ENCODE assay signal across 8 cellular contexts in the genomic region with DNA sequence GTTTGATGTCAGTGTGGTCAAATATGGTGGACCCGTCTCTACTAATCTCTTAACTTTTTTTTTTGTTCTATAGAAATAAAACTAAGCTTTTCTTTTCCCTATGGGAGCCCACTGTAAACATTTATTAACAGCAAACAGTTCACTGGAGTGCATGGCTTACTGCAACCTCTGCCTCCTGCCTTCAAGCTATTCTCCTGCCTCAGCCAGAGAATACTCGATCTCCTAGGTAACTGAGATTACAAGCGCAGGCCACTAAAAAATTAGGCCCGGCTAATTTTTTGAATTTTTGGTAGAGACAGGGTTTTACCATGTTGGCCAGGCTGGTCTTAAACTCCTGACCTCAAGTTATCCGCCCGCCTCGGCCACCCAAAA.
DNase-seq lines count a peak whose midpoint lies in the region; FAIRE-seq and TF ChIP-seq lines count a peak whose summit lies in the region.
"Not testable (repeated sequence)": the region's sequence is repeated elsewhere in the genome, so short reads cannot be mapped to it uniquely, and the experiment has no call there.

No MANE protein-coding gene starts in this region.

- H3K4me3 Mint-ChIP-seq in activated naive CD4-positive, alpha-beta T cell treated with anti-CD3 and anti-CD28 coated beads, Interleukin-2, amount 50 U/mL, for 24 hours = peak overlapping the region; percentile 92

- not testable (repeated sequence) for H3K27me3 Mint-ChIP-seq in activated naive CD4-positive, alpha-beta T cell treated with anti-CD3 and anti-CD28 coated beads, Interleukin-2, amount 50 U/mL, for 24 hours

- H3K27me3 ChIP-seq in HUES48 (ENCODE audit: control insufficient read depth, insufficient read depth, low read length); SJSA1 (replicated peaks); ectodermal cell (ENCODE audit: control insufficient read depth, insufficient read depth, low read length, poor library complexity, severe bottlenecking); neutrophil; tibial artery: not testable (repeated sequence)

- H3K27ac Mint-ChIP-seq in activated naive CD4-positive, alpha-beta T cell treated with anti-CD3 and anti-CD28 coated beads, Interleukin-2, amount 50 U/mL, for 24 hours = peak overlapping the region; percentile 99

- peaks cover 39% of the 10 kb centered on the region for H3K4me1 Mint-ChIP-seq in activated naive CD4-positive, alpha-beta T cell treated with anti-CD3 and anti-CD28 coated beads, Interleukin-2, amount 50 U/mL, for 24 hours

- H3K4me3 ChIP-seq in HUES48 (ENCODE audit: low read depth, low read length) = peak overlapping the region; percentile 70
- H3K4me3 ChIP-seq in SJSA1 = peak overlapping the region; percentile 49; the same call in 1 of the 2 replicates
- H3K4me3 ChIP-seq in ectodermal cell (ENCODE audit: insufficient read depth, low read depth, low read length) = peak overlapping the region; percentile 60
- peak overlapping the region; percentile 66 to 74 for H3K4me3 ChIP-seq in kidney (ENCODE audit: low read length in 2 of 2)
- H3K4me3 ChIP-seq in neutrophil (ENCODE audit: low read depth in 1 of 2, low read length in 1 of 2) = peak overlapping the region; percentile 68 to 74
- H3K4me3 ChIP-seq in tibial artery = peak overlapping the region; percentile 53 to 61

- not testable (repeated sequence) for H3K27ac ChIP-seq in HUES48 (ENCODE audit: low read depth, low read length); SJSA1; ectodermal cell (ENCODE audit: insufficient read depth, low read depth, low read length, poor library complexity, severe bottlenecking); kidney (ENCODE audit: low read depth in 2 of 2, low read length in 2 of 2); tibial artery
- H3K27ac ChIP-seq in neutrophil = peak overlapping the region; percentile 92

- in situ Hi-C loops in Caki2 (cut with HindIII; ENCODE audit: low pct_unique_long_range_greater_than_20kb, low sequenced_read_pairs) = not testable (repeated sequence)

- intact Hi-C loops in kidney (cut with DNase I); tibial artery (cut with DNase I; ENCODE audit: low total_unique reads): not testable (repeated sequence)

- H3K9me3 ChIP-seq in HUES48 (ENCODE audit: control insufficient read depth, insufficient read depth, low read length); SJSA1 (replicated peaks); ectodermal cell (ENCODE audit: control insufficient read depth, low read length); kidney (ENCODE audit: control insufficient read depth in 1 of 2, low read length in 2 of 2); neutrophil; tibial artery: not testable (repeated sequence)

- H3K9me3 Mint-ChIP-seq in activated naive CD4-positive, alpha-beta T cell treated with anti-CD3 and anti-CD28 coated beads, Interleukin-2, amount 50 U/mL, for 24 hours = not testable (repeated sequence)

- TF ChIP-seq CTCF in kidney (IDR thresholded peaks at IDR 0.05; ENCODE audit: borderline replicate concordance, extremely low read depth, insufficient read depth); neutrophil (IDR thresholded peaks at IDR 0.05); tibial artery (IDR thresholded peaks at IDR 0.05): not testable (repeated sequence)

- not testable (repeated sequence) for H3K36me3 Mint-ChIP-seq in activated naive CD4-positive, alpha-beta T cell treated with anti-CD3 and anti-CD28 coated beads, Interleukin-2, amount 50 U/mL, for 24 hours

- 47 to 100% methylated on average over 1 to 2 of the region's 7 CpGs for WGBS in ectodermal cell, 2 experiments

- FAIRE-seq in kidney (lab: Jason Lieb, UNC) = not testable (repeated sequence)

- not testable (repeated sequence) for H3K36me3 ChIP-seq in HUES48 (ENCODE audit: control insufficient read depth, insufficient read depth, low read length); SJSA1; ectodermal cell (ENCODE audit: control insufficient read depth, insufficient read depth, low read length); kidney (ENCODE audit: control insufficient read depth in 1 of 2, insufficient read depth in 2 of 2, low read length in 2 of 2); neutrophil; tibial artery

- not testable (repeated sequence) for H3K9ac ChIP-seq in HUES48 (ENCODE audit: low read depth, low read length); kidney (ENCODE audit: low read length in 2 of 2)

- DNase-seq in Caki2 (ENCODE audit: low read depth) = peak; percentile 23
- DNase-seq in SJSA1 (ENCODE audit: low read depth in 1 of 2, low spot score in 2 of 2) = peak in 1 of 2 experiments; percentile 55
- DNase-seq in kidney, tibial artery: not testable (repeated sequence)

- not testable (repeated sequence) for H3K4me1 ChIP-seq in HUES48 (ENCODE audit: control insufficient read depth, insufficient read depth, low read length); SJSA1 (replicated peaks); ectodermal cell (ENCODE audit: control insufficient read depth, insufficient read depth, low read length); kidney (ENCODE audit: control insufficient read depth in 1 of 2, insufficient read depth in 1 of 2, low read depth in 1 of 2, low read length in 2 of 2); tibial artery
- H3K4me1 ChIP-seq in neutrophil (ENCODE audit: control insufficient read depth in 1 of 2, insufficient read depth in 1 of 2, low read depth in 1 of 2, low read length in 1 of 2) = peaks cover 26 to 28% of the 10 kb centered on the region in 2 experiments
